In genomic region chr1:22830131-22830566, GRCh38 we compare ENCODE assay signal across 15 cellular contexts.
DNase-seq lines count a peak whose midpoint lies in the region; TF ChIP-seq lines count a peak whose summit lies in the region.
"Had no signal": no experiment of that assay in that cellular context is flagged by ENCODE, and none has a peak within 500 bp of the region (broad histone marks: within the 10 kb centered on the region; RNA-seq: fewer than 3 reads in every experiment).

No MANE protein-coding gene starts in this region.

- H3F3A ChIP-seq in PC-9 (ENCODE audit: insufficient read depth, low read depth), result peaks cover 47% of the 10 kb centered on the region

- no TSS peak for BruUV-seq in PC-9 (replicated peaks; lab: Mats Ljungman, UMichigan)

- TF ChIP-seq POLR2A in suprapubic skin (IDR thresholded peaks at IDR 0.05), result no peak

- no peaks in the 10 kb centered on the region for H3K27me3 ChIP-seq in PC-9 (ENCODE audit: insufficient read depth, low read depth)
- no peaks in the 10 kb centered on the region for H3K27me3 ChIP-seq in suprapubic skin
- H3K27me3 ChIP-seq: BLaER1, heart right ventricle had no signal

- CTCF ChIA-PET in PC-9 (lab: Charles Lee), result no interaction called here

- no peaks in the 10 kb centered on the region for H3K79me2 ChIP-seq in PC-9 (ENCODE audit: low read depth)

- H3K27ac ChIP-seq in PC-9 (0 out of 2 replicates have a peak overlapping the region, but pooled peaks have one; percentile 12), suprapubic skin (peak overlapping the region; percentile 33)
- H3K27ac ChIP-seq: BLaER1, coronary artery, esophagus muscularis mucosa, heart right ventricle had no signal

- 58% methylated on average over 6 of the region's 6 CpGs for WGBS in suprapubic skin

- H2AFZ ChIP-seq in PC-9, result no peak overlapping the region

- no peak overlapping the region for H3K4me2 ChIP-seq in PC-9
- H3K4me2 ChIP-seq: BLaER1, SK-N-SH had no signal

- no peaks in the 10 kb centered on the region for H3K9me2 ChIP-seq in PC-9 (ENCODE audit: insufficient read depth)
- H3K9me2 ChIP-seq: SK-N-SH had no signal

- POLR2A ChIA-PET in PC-9 (lab: Charles Lee; ENCODE audit: unreplicated experiment), result no interaction called here

- H3K4me3 ChIP-seq in PC-9 (no peak overlapping the region), suprapubic skin (no peak overlapping the region)
- H3K4me3 ChIP-seq: BLaER1, coronary artery, esophagus muscularis mucosa, heart right ventricle had no signal

- H3K9me3 ChIP-seq in PC-9 (ENCODE audit: insufficient read depth, low read depth) (no peaks in the 10 kb centered on the region), suprapubic skin (no peaks in the 10 kb centered on the region)
- H3K9me3 ChIP-seq: BLaER1, esophagus muscularis mucosa, heart right ventricle, SK-N-SH had no signal

- no peak for TF ChIP-seq EP300 in suprapubic skin (IDR thresholded peaks at IDR 0.05)

- H4K20me1 ChIP-seq in PC-9 (ENCODE audit: insufficient read depth), result no peaks in the 10 kb centered on the region
- H4K20me1 ChIP-seq: BLaER1 had no signal

- TF ChIP-seq CTCF in PC-9 (conservative IDR thresholded peaks at IDR 0.05) (no peak), suprapubic skin (IDR thresholded peaks at IDR 0.05) (no peak)

- no peak for DNase-seq in PC-9
- DNase-seq in dermis blood vessel endothelial cell, result peak; percentile 11
- peak; percentile 74 for DNase-seq in medulla oblongata (ENCODE audit: extremely low spot score)
- DNase-seq in suprapubic skin (ENCODE audit: low spot score in 2 of 2), result no peak
- DNase-seq in stimulated activated CD4-positive, alpha-beta T cell treated with anti-CD3 and anti-CD28 coated beads, Interleukin-4, amount 100 ng/mL, for 1 hour, result no peak
- no peak for DNase-seq in COLO668 (lab: John Stamatoyannopoulos, UW; ENCODE audit: unreplicated experiment)
- no peak for DNase-seq in activated CD8-positive, alpha-beta memory T cell treated with anti-CD3 and anti-CD28 coated beads, Interleukin-2, amount 50 U/mL, for 48 hours
- DNase-seq: activated CD4-positive, alpha-beta T cell treated with anti-CD3 and anti-CD28 coated beads, Interleukin-2, amount 50 U/mL, for 4 hours; DMS 273 treated with DMSO at 0.1 percent for 48 hours; heart right ventricle; NCI-H1105; SK-N-SH had no signal

- intact Hi-C loops in PC-9 (cut with micrococcal nuclease; ENCODE audit: unreplicated experiment), result no loop called here

- H3K36me3 ChIP-seq in PC-9 (ENCODE audit: low read depth), result no peaks in the 10 kb centered on the region
- no peaks in the 10 kb centered on the region for H3K36me3 ChIP-seq in suprapubic skin
- H3K36me3 ChIP-seq: BLaER1, esophagus muscularis mucosa, heart right ventricle had no signal

- H3K4me1 ChIP-seq in PC-9 (replicated peaks; ENCODE audit: insufficient read depth), result peaks cover 95% of the 10 kb centered on the region
- H3K4me1 ChIP-seq in suprapubic skin, result peaks cover 60% of the 10 kb centered on the region
- H3K4me1 ChIP-seq: BLaER1 had no signal

Comparison
In these comparisons a context has a peak if more than half of its experiments do, and no peak if none do; other contexts are left out.
1. DNase-seq: peak in dermis blood vessel endothelial cell (single experiment) and medulla oblongata (single experiment); none in PC-9 (0 of 2), suprapubic skin (0 of 2), stimulated activated CD4-positive, alpha-beta T cell treated with anti-CD3 and anti-CD28 coated beads, Interleukin-4, amount 100 ng/mL, for 1 hour (single experiment), COLO668 (single experiment) and activated CD8-positive, alpha-beta memory T cell treated with anti-CD3 and anti-CD28 coated beads, Interleukin-2, amount 50 U/mL, for 48 hours (single experiment).